ENCODE assay signal across 9 cellular contexts in the genomic region with DNA sequence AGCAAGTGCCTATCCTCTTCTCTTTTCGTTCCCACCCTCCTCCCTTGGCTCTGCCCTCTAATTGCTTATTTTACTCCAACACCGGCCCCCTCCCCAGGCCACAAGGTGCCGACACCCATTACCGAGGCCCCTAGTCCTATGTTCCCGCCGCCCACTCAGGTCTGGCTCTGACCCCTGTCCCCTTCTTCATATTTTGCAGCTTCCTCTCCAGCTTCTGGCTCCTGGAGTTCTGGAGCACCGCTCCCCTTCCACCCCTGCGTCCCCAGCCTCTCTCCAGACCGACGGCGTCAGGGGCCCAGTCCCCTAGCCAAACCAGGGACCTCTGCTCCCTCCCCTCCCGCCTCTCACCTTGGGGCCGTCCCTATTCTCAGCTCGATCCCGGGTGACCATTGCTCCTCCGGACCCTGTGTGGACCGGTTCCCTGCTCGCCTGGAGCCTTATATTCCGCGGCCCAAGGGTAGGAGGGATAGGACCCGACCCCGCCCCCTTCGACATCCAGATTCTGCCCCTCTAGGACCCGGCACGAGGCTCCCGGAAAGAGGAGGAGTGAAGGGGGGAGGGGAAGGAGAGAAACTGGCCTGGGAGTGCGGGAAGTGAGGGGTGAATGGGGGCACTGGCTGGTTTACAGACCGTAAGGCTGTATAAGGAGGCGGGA. TPM values are rescaled to one million over a fixed set of nuclear protein-coding genes. Genes with fewer than 3 reads are reported as not detected.
A peak's percentile ranks its signal among the peaks of the same experiment; 100 is the strongest.
DNase-seq lines count a peak whose midpoint lies in the region; ATAC-seq, FAIRE-seq and TF ChIP-seq lines count a peak whose summit lies in the region.
"Had no signal": no experiment of that assay in that cellular context is flagged by ENCODE, and none has a peak within 500 bp of the region (broad histone marks: within the 10 kb centered on the region; RNA-seq: fewer than 3 reads in every experiment).

Gene HES7, minus strand, starts transcription at position 412 of the 655 bp plus-strand sequence. Its CDS starts 22 bp downstream, at position 390.

- H3K36me3 Mint-ChIP-seq in activated T-cell treated with anti-CD3 and anti-CD28 coated beads, Interleukin-2, amount 50 U/mL, for 72 hours (ENCODE audit: insufficient read depth in 2 of 2), result peaks cover 3 to 17% of the 10 kb centered on the region in 2 donors

- dilution Hi-C loops in keratinocyte (cut with MboI; ENCODE audit: extremely low pct_ligation_motif_present, low sequenced_read_pairs), result no loop called here

- H3K4me1 ChIP-seq in keratinocyte (ENCODE audit: control insufficient read depth, extremely low read depth, insufficient read depth, low read length) (peaks cover 42% of the 10 kb centered on the region), tibial nerve (peaks cover 4 to 70% (median 51%) of the 10 kb centered on the region in 4 donors)

- peaks cover 67% of the 10 kb centered on the region for H3K4me1 Mint-ChIP-seq in activated T-cell treated with anti-CD3 and anti-CD28 coated beads, Interleukin-2, amount 50 U/mL, for 72 hours (ENCODE audit: low read depth)

- H3K27me3 Mint-ChIP-seq in activated T-cell treated with anti-CD3 and anti-CD28 coated beads, Interleukin-2, amount 50 U/mL, for 72 hours (ENCODE audit: low read depth), result peaks cover 25% of the 10 kb centered on the region

- peak within 1 kb of the TSS; percentile 92 for H3K4me2 ChIP-seq in keratinocyte (ENCODE audit: control insufficient read depth, extremely low read depth, insufficient read depth, low read depth, low read length)

- TF ChIP-seq POLR2A in tibial nerve (IDR thresholded peaks at IDR 0.05), result no peak

- H3K27ac Mint-ChIP-seq in activated T-cell treated with anti-CD3 and anti-CD28 coated beads, Interleukin-2, amount 50 U/mL, for 72 hours, result peak within 1 kb of the TSS; percentile 67

- TF ChIP-seq CTCF in AG09309 (IDR thresholded peaks at IDR 0.05; ENCODE audit: control insufficient read depth, insufficient read depth, low read depth, low read length, missing control alignments) (no peak), keratinocyte (optimal IDR thresholded peaks at IDR 0.05 in 1 of 3, IDR thresholded peaks at IDR 0.05 in 1 of 3, conservative IDR thresholded peaks at IDR 0.05 in 1 of 3; ENCODE audit: extremely low read depth in 1 of 3, insufficient read depth in 2 of 3, low read length in 3 of 3) (no peak), tibial nerve (IDR thresholded peaks at IDR 0.05) (no peak)

- H3K9me1 ChIP-seq in keratinocyte (ENCODE audit: control insufficient read depth, extremely low read depth, insufficient read depth, low read length), result peaks cover 3% of the 10 kb centered on the region

- 1% methylated on average over 29 of the region's 29 CpGs for WGBS in tibial nerve, 2 donors

- no peak for TF ChIP-seq EP300 in tibial nerve (IDR thresholded peaks at IDR 0.05)

- H3K27me3 ChIP-seq in H7 (ENCODE audit: control insufficient read depth, insufficient read depth, low read length) (peaks cover 60% of the 10 kb centered on the region), keratinocyte (ENCODE audit: control insufficient read depth, extremely low read depth, insufficient read depth, low read length) (peaks cover 26% of the 10 kb centered on the region), tibial nerve (no peaks in the 10 kb centered on the region)

- peak within 1 kb of the TSS; percentile 83 to 88 for H3K4me3 Mint-ChIP-seq in activated T-cell treated with anti-CD3 and anti-CD28 coated beads, Interleukin-2, amount 50 U/mL, for 72 hours

- peak within 1 kb of the TSS; percentile 78 for H2AFZ ChIP-seq in keratinocyte (ENCODE audit: control insufficient read depth, low read length)

- H3K9me3 ChIP-seq in keratinocyte (ENCODE audit: control insufficient read depth, low read depth, low read length) (no peaks in the 10 kb centered on the region), tibial nerve (no peaks in the 10 kb centered on the region)

- peak within 1 kb of the TSS; percentile 69 for H3K9ac ChIP-seq in keratinocyte (ENCODE audit: control insufficient read depth, extremely low read depth, insufficient read depth, low read length)

- no peak for ATAC-seq in activated T-cell treated with anti-CD3 and anti-CD28 coated beads, Interleukin-2, amount 50 U/mL, for 72 hours (replicated peaks in 1 of 2)
- no peak for ATAC-seq in GM19467 (IDR thresholded peaks at IDR 0.05; ENCODE audit: unreplicated experiment)

- H4K20me1 ChIP-seq in keratinocyte (ENCODE audit: control insufficient read depth, extremely low read depth, insufficient read depth, low read length), result peaks cover 4% of the 10 kb centered on the region

- DNase-seq in AG09309 (ENCODE audit: low read depth), result no peak
- peak; percentile 89 for DNase-seq in H7
- no peak for DNase-seq in activated T-cell treated with anti-CD3 and anti-CD28 coated beads, Interleukin-2, amount 50 U/mL, for 72 hours
- no peak for DNase-seq in keratinocyte (ENCODE audit: low read depth, low spot score)
- peak in 1 of 2 donors; percentile 44 for DNase-seq in tibial nerve (ENCODE audit: low spot score in 2 of 2)
- DNase-seq in dedifferentiated amniotic fluid mesenchymal stem cell (ENCODE audit: extremely low spot score), result no peak
- DNase-seq in D341Med (ENCODE audit: low spot score), result no peak

- H3K27ac ChIP-seq in keratinocyte (ENCODE audit: control insufficient read depth, insufficient read depth, low read length) (no peak within 1 kb of the TSS), tibial nerve (peak within 1 kb of the TSS; percentile 38 to 94 (median 74))

- no peaks in the 10 kb centered on the region for H3K9me3 Mint-ChIP-seq in activated T-cell treated with anti-CD3 and anti-CD28 coated beads, Interleukin-2, amount 50 U/mL, for 72 hours

- H3K36me3 ChIP-seq in H7 (replicated peaks; ENCODE audit: control insufficient read depth, insufficient read depth, low read length), result no peaks in the 10 kb centered on the region
- H3K36me3 ChIP-seq in keratinocyte (ENCODE audit: control insufficient read depth in 2 of 2, extremely low read depth in 1 of 2, insufficient read depth in 2 of 2, low read length in 2 of 2), result no peaks in the 10 kb centered on the region
- H3K36me3 ChIP-seq in tibial nerve, result no peaks in the 10 kb centered on the region

- H3K4me3 ChIP-seq in AG09309 (ENCODE audit: control insufficient read depth, low read depth, low read length) (peak within 1 kb of the TSS; percentile 65), H7 (ENCODE audit: insufficient read depth, low read depth, low read length) (peak within 1 kb of the TSS; percentile 74), keratinocyte (ENCODE audit: control insufficient read depth in 2 of 3, extremely low read depth in 1 of 3, insufficient read depth in 2 of 3, low read depth in 1 of 3, low read length in 3 of 3) (peak within 1 kb of the TSS; percentile 49 to 93 (median 78)), tibial nerve (peak within 1 kb of the TSS; percentile 54 to 86 (median 60))

- no peaks in the 10 kb centered on the region for H3K79me2 ChIP-seq in keratinocyte (ENCODE audit: control insufficient read depth, insufficient read depth, low read length)

- FAIRE-seq in keratinocyte (lab: Jason Lieb, UNC), result no peak

RNA-seq across cellular contexts. Expression of gene HES7, which starts in this region (rescaled TPM):
- total RNA-seq in H7 (2014; rRNA removed; shearing (Covaris generic)), result 1.3 and 2.1 TPM in 2 replicates
- 1 to 10 TPM; 1.5 to 4.3 TPM for total RNA-seq in activated T-cell treated with anti-CD3 and anti-CD28 coated beads, Interleukin-2, amount 50 U/mL, for 72 hours
- 0.05 to 0.33 TPM (median 0.16 TPM) in 3 replicates for polyA plus RNA-seq in keratinocyte
- polyA plus RNA-seq in keratinocyte (2011; ENCODE audit: low read depth), result 0.60 TPM
- polyA plus RNA-seq in keratinocyte (2011; cell fraction: cytosol; rRNA removed), result 0.97 TPM in 1 of 2 replicates, not detected in the other
- polyA plus RNA-seq in keratinocyte (2011; cell fraction: nucleus; rRNA removed), result 0.42 and 1.5 TPM in 2 replicates
- 0.81 and 1.1 TPM in 2 replicates for polyA plus RNA-seq in keratinocyte (2012; ENCODE audit: low replicate concordance)
- polyA minus RNA-seq in keratinocyte, result not detected in 3 replicates
- polyA minus RNA-seq in keratinocyte (2011; cell fraction: cytosol; rRNA and poly(A)+ RNA removed), result 4.2 TPM
- polyA minus RNA-seq in keratinocyte (2011; cell fraction: nucleus; rRNA and poly(A)+ RNA removed), result 1.1 TPM in 1 of 2 replicates, not detected in the other
- total RNA-seq in tibial nerve, result 1 to 10 TPM in 1 of 4 donors, not detected in 3; 2.1 TPM
- total RNA-seq: renal cortical epithelial cell had no signal
